ENCODE assay signal across 1 cellular context in genomic region chr10:124007773-124008145, GRCh38.
TF ChIP-seq lines count a peak whose summit lies in the region.

No MANE protein-coding gene starts in this region.

TF ChIP-seq in SK-N-SH treated with all-trans-retinoic acid at 6 μM for 48 hours, 23 proteins besides CTCF, POLR2A, EP300 and RAD21 (continued from another document):
- TF ChIP-seq CSRNP3 (CRISPR knock-in tag; IDR thresholded peaks at IDR 0.05) (no peak), ZNF70 (CRISPR knock-in tag; IDR thresholded peaks at IDR 0.05) (no peak)
TF ChIP-seq in SK-N-SH treated with all-trans-retinoic acid at 6 μM for 48 hours: peak in this region for 0.
